In the genomic region with DNA sequence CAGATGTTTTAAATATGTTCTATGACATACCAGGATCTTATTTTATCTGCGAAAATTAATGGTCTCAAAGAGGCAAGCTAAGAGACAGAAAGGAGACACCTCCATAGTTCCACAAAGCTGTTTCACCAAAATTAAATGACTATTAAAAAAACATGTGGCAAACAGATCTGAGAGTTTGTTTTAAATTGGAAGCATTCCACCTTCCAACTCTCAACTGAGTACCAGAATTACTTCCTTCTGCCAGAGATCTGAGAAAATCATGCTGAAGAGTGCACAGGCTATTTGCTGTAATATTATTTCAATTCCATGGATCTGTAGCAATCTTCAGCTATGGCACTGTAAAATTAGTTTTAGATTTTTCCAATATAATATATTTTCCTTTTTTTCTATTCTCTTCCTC, we compare ENCODE assay signal across 29 cellular contexts.
"Had no signal": no experiment of that assay in that cellular context is flagged by ENCODE, and none has a peak within 500 bp of the region (broad histone marks: within the 10 kb centered on the region; RNA-seq: fewer than 3 reads in every experiment).

No MANE protein-coding gene starts in this region.

- H3K27me3 Mint-ChIP-seq: activated naive CD4-positive, alpha-beta T cell treated with anti-CD3 and anti-CD28 coated beads, Interleukin-2, amount 50 U/mL, for 24 hours; stimulated activated naive CD8-positive, alpha-beta T cell treated with anti-CD3 and anti-CD28 coated beads, Interleukin-15, Interleukin-2, amounts not matched to agents 100 ng/mL and 50 ng/mL, for 24 hours had no signal

- H3K36me3 Mint-ChIP-seq: activated naive CD4-positive, alpha-beta T cell treated with anti-CD3 and anti-CD28 coated beads, Interleukin-2, amount 50 U/mL, for 24 hours; immature natural killer cell had no signal

- H3K4me3 ChIP-seq: adrenal gland, ascending aorta, left lung, pancreas, psoas muscle, right atrium auricular region, suprapubic skin, tibial nerve had no signal

- ATAC-seq: activated CD8-positive, alpha-beta T cell treated with anti-CD3 and anti-CD28 coated beads, Interleukin-2, amount 10 ng/mL, durations not matched to agents 7 days and 5 days; esophagus mucosa; left lung; pancreas; psoas muscle had no signal

- H3K27me3 ChIP-seq: adrenal gland, ascending aorta, brain microvascular endothelial cell, left lung, neutrophil, pancreas, right atrium auricular region, suprapubic skin, tibial nerve had no signal

- H3K4me3 Mint-ChIP-seq: activated CD8-positive, alpha-beta T cell treated with anti-CD3 and anti-CD28 coated beads, Interleukin-2, amount 10 ng/mL, durations not matched to agents 7 days and 5 days; activated naive CD4-positive, alpha-beta T cell treated with anti-CD3 and anti-CD28 coated beads, Interleukin-2, amount 50 U/mL, for 24 hours; immature natural killer cell; nephron; stimulated activated naive CD8-positive, alpha-beta T cell treated with anti-CD3 and anti-CD28 coated beads, Interleukin-15, Interleukin-2, amounts not matched to agents 100 ng/mL and 50 ng/mL, for 24 hours had no signal

- H3K4me1 Mint-ChIP-seq: activated naive CD4-positive, alpha-beta T cell treated with anti-CD3 and anti-CD28 coated beads, Interleukin-2, amount 50 U/mL, for 24 hours; immature natural killer cell had no signal

- H3K36me3 ChIP-seq: adrenal gland, ascending aorta, brain microvascular endothelial cell, left lung, neutrophil, pancreas, right atrium auricular region, suprapubic skin, tibial nerve had no signal

- H3K9me3 ChIP-seq: adrenal gland, ascending aorta, neutrophil, pancreas, psoas muscle, right atrium auricular region, suprapubic skin had no signal

- DNase-seq: activated CD4-positive, alpha-beta T cell treated with anti-CD3 and anti-CD28 coated beads for 1 hour; activated CD4-positive, alpha-beta T cell treated with anti-CD3 and anti-CD28 coated beads, Interleukin-2, amount 50 U/mL, for 1 hour; activated CD8-positive, alpha-beta T cell treated with anti-CD3 and anti-CD28 coated beads, Interleukin-2, amount 10 ng/mL, durations not matched to agents 7 days and 5 days; activated gamma-delta T cell treated with Interleukin-2 at 50 U/mL for 16 hours; activated T-cell treated with anti-CD3 and anti-CD28 coated beads, Interleukin-2, amount 50 U/mL, for 1 hour; adrenal gland; brain microvascular endothelial cell; caudate nucleus; dermis blood vessel endothelial cell; effector memory CD4-positive, alpha-beta T cell; foreskin melanocyte; immature natural killer cell; kidney glomerular epithelial cell; left lung; mammary epithelial cell; pancreas; psoas muscle; stimulated activated CD4-positive, alpha-beta T cell treated with anti-CD3 and anti-CD28 coated beads, Interleukin-12 subunit alpha, Interleukin-12 subunit beta, amount 100 ng/mL, for 4 hours; stimulated activated CD4-positive, alpha-beta T cell treated with anti-CD3 and anti-CD28 coated beads, Interleukin-4, amount 100 ng/mL, for 4 hours; T-helper 1 cell had no signal

- H3K27ac ChIP-seq: adrenal gland, ascending aorta, brain microvascular endothelial cell, left lung, neutrophil, pancreas, psoas muscle, right atrium auricular region, suprapubic skin, tibial nerve had no signal

- H3K4me1 ChIP-seq: adrenal gland, ascending aorta, left lung, psoas muscle had no signal

- H3K27ac Mint-ChIP-seq: activated CD8-positive, alpha-beta T cell treated with anti-CD3 and anti-CD28 coated beads, Interleukin-2, amount 10 ng/mL, durations not matched to agents 7 days and 5 days; activated naive CD4-positive, alpha-beta T cell treated with anti-CD3 and anti-CD28 coated beads, Interleukin-2, amount 50 U/mL, for 24 hours; immature natural killer cell; stimulated activated naive CD8-positive, alpha-beta T cell treated with anti-CD3 and anti-CD28 coated beads, Interleukin-15, Interleukin-2, amounts not matched to agents 100 ng/mL and 50 ng/mL, for 24 hours had no signal
